8 cellular contexts compared by ENCODE assay signal in the genomic region with DNA sequence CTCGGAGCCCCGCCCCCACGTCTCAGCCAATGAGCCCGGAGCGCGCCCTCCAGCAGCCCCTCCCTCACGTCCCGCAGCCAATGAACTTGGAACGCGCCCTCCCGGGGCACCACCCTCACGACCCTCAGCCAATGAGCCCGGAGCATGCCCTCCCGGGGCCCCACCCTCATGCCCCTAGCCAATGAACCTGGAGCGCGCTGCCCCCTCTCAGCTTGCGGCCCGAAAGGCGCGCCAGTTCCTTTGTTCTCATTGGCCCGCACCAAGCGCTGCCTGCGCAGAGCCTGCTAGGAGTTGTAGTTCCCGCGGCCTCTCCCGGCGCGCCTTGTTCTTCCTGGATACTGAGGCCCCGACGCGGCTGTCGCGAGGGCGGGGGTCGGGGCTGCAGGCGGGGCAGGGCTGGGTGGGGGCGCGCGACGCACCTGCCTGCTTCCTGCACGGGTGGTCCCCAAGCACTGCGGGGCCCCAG. TPM values are rescaled to one million over a fixed set of nuclear protein-coding genes. Genes with fewer than 3 reads are reported as not detected.
A peak's percentile ranks its signal among the peaks of the same experiment; 100 is the strongest.
DNase-seq lines count a peak whose midpoint lies in the region; ATAC-seq, FAIRE-seq and TF ChIP-seq lines count a peak whose summit lies in the region.

A gene (plus strand): TSS at position 325 of the 466 bp plus-strand sequence. CDS start 339 bp downstream, outside the sequence.

- intact Hi-C loops in spleen (cut with DNase I; ENCODE audit: low total_unique reads) = loop anchor here (5.0 kb wide), 1 partner anchor 66 kb away; no protein-coding TSS in a partner anchor

- no peak for TF ChIP-seq CTCF in AG10803 (conservative IDR thresholded peaks at IDR 0.05; ENCODE audit: low read length)
- TF ChIP-seq CTCF in spleen (IDR thresholded peaks at IDR 0.05 in 8 of 11, conservative IDR thresholded peaks at IDR 0.05 in 3 of 11) = peak in 2 of 11 experiments; percentile 6 to 23

- peaks cover 25 to 55% (median 36%) of the 10 kb centered on the region in 6 donors for H3K4me1 ChIP-seq in spleen

- peak within 1 kb of the TSS; percentile 74 for H3K4me3 ChIP-seq in AG10803 (ENCODE audit: low read length)
- peak within 1 kb of the TSS; percentile 75 to 99 (median 91) for H3K4me3 ChIP-seq in spleen

- 0 to 1% (median 0%) methylated on average over 21 to 42 of the region's 42 CpGs; no CpG with 5 or more reads in 1 of the 5 donors for WGBS in spleen, 5 donors

- peak within 1 kb of the TSS; percentile 4 to 88 (median 73) for H3K27ac ChIP-seq in spleen

- peak; percentile 83 for ATAC-seq in HG03442 (IDR thresholded peaks at IDR 0.05; ENCODE audit: unreplicated experiment)

- no peak for TF ChIP-seq POLR2A in spleen (IDR thresholded peaks at IDR 0.05)

- peaks cover 0 to 40% (median 8%) of the 10 kb centered on the region in 6 donors for H3K36me3 ChIP-seq in spleen

- peak; percentile 100 for DNase-seq in AG10803 (ENCODE audit: low read depth)
- DNase-seq in GM19239 (ENCODE audit: insufficient read length, low spot score) = peak; percentile 99
- peak; percentile 98 for DNase-seq in NCI-H510A treated with DMSO at 0.1 percent for 48 hours (lab: John Stamatoyannopoulos, UW)
- DNase-seq in activated CD4-positive, alpha-beta T cell treated with anti-CD3 and anti-CD28 coated beads for 1 hour = peak; percentile 100
- DNase-seq in cerebellar nuclear complex (lab: John Stamatoyannopoulos, UW) = peak; percentile 94 to 99
- DNase-seq in iris pigment epithelial cell (ENCODE audit: low read depth) = peak; percentile 100
- peak; percentile 99 for DNase-seq in spleen

- H3K27me3 ChIP-seq in spleen (replicated peaks in 1 of 7) = no peaks in the 10 kb centered on the region

- FAIRE-seq in GM19239 (lab: Jason Lieb, UNC) = peak; percentile 99

- H3K9me3 ChIP-seq in spleen = no peaks in the 10 kb centered on the region

RNA-seq across cellular contexts. Expression of the gene that starts here (rescaled TPM):
- total RNA-seq in spleen = 10 to 100 TPM in 6 of 7 donors, 1 to 10 TPM in 1; 7.5 to 13.7 (median 11.5) TPM
- 10 to 100 TPM; 13.6 to 23.4 (median 20.0) TPM for polyA plus RNA-seq in spleen

Comparison
In these comparisons a context has a peak if more than half of its experiments do, and no peak if none do; other contexts are left out.
1. Peak in every context shown above with its lines: DNase-seq, ATAC-seq, H3K4me3 ChIP-seq and H3K27ac ChIP-seq.